Comparison of ENCODE assay signal across 24 cellular contexts in genomic region chr22:30344447-30345200, GRCh38. TPM values are rescaled to one million over a fixed set of nuclear protein-coding genes. Genes with fewer than 3 reads are reported as not detected.
DNase-seq lines count a peak whose midpoint lies in the region; ATAC-seq and TF ChIP-seq lines count a peak whose summit lies in the region.
"Had no signal": no experiment of that assay in that cellular context is flagged by ENCODE, and none has a peak within 500 bp of the region (broad histone marks: within the 10 kb centered on the region; RNA-seq: fewer than 3 reads in every experiment).

No MANE protein-coding gene starts in this region.

- H3K9me3 Mint-ChIP-seq in activated T-cell treated with anti-CD3 and anti-CD28 coated beads, Interleukin-2, amount 50 U/mL, for 4 hours: no peaks in the 10 kb centered on the region
- H3K9me3 Mint-ChIP-seq: activated B cell treated with CpG ODN at 0.5 μM for 24 hours had no signal

- peak; percentile 42 to 44 for ATAC-seq in activated T-cell treated with anti-CD3 and anti-CD28 coated beads, Interleukin-2, amount 50 U/mL, for 4 hours
- ATAC-seq in GM18870 (IDR thresholded peaks at IDR 0.05; ENCODE audit: unreplicated experiment) (no peak), foreskin keratinocyte (no peak)
- ATAC-seq: heart left ventricle, K562 had no signal

- H3K4me3 Mint-ChIP-seq in activated T-cell treated with anti-CD3 and anti-CD28 coated beads, Interleukin-2, amount 50 U/mL, for 4 hours: no peak overlapping the region
- H3K4me3 Mint-ChIP-seq: activated B cell treated with CpG ODN at 0.5 μM for 24 hours had no signal

- peaks cover 50% of the 10 kb centered on the region for H3K36me3 Mint-ChIP-seq in activated T-cell treated with anti-CD3 and anti-CD28 coated beads, Interleukin-2, amount 50 U/mL, for 4 hours (ENCODE audit: insufficient read depth)

- DNase-seq in activated T-cell treated with anti-CD3 and anti-CD28 coated beads for 48 hours (ENCODE audit: low read depth) (peak; percentile 47), NCI-H1694 treated with DMSO at 0.1 percent for 48 hours (lab: John Stamatoyannopoulos, UW) (no peak), foreskin keratinocyte (no peak)
- no peak for DNase-seq in activated T-cell treated with anti-CD3 and anti-CD28 coated beads, Interleukin-2, amount 50 U/mL, for 1 hour
- peak; percentile 71 for DNase-seq in Jurkat, Clone E6-1 (ENCODE audit: low read depth, low spot score)
- DNase-seq in activated T-cell treated with anti-CD3 and anti-CD28 coated beads, Interleukin-2, amount 50 U/mL, for 4 hours: no peak
- DNase-seq in stimulated activated CD4-positive, alpha-beta T cell treated with anti-CD3 and anti-CD28 coated beads, Interleukin-15, amount 100 ng/mL, for 48 hours (ENCODE audit: low read depth in 2 of 2): peak; percentile 28 to 41
- DNase-seq: activated B cell treated with CpG ODN at 0.5 μM for 24 hours; activated CD8-positive, alpha-beta memory T cell treated with anti-CD3 and anti-CD28 coated beads, Interleukin-2, amount 50 U/mL, for 4 hours; amniotic stem cell; C1 segment of cervical spinal cord; dermis blood vessel endothelial cell; heart left ventricle; MM.1S; NCI-H146; NCI-H2171; NCI-H526; RPMI8226; SK-N-SH had no signal

- no peaks in the 10 kb centered on the region for H3K27me3 Mint-ChIP-seq in activated T-cell treated with anti-CD3 and anti-CD28 coated beads, Interleukin-2, amount 50 U/mL, for 4 hours (ENCODE audit: low read depth)
- H3K27me3 Mint-ChIP-seq: activated B cell treated with CpG ODN at 0.5 μM for 24 hours, progenitor cell of endocrine pancreas had no signal

- peaks cover 42% of the 10 kb centered on the region for H3K4me1 Mint-ChIP-seq in activated T-cell treated with anti-CD3 and anti-CD28 coated beads, Interleukin-2, amount 50 U/mL, for 4 hours (ENCODE audit: low read depth)

- no peak overlapping the region for H3K4me3 ChIP-seq in Jurkat, Clone E6-1 (ENCODE audit: low read length)
- H3K4me3 ChIP-seq: cardiac muscle cell, heart left ventricle, K562, suprapubic skin had no signal

- H3K27ac ChIP-seq in foreskin keratinocyte: no peak overlapping the region
- H3K27ac ChIP-seq: cardiac muscle cell, heart left ventricle, suprapubic skin had no signal

- no peaks in the 10 kb centered on the region for H3K4me1 ChIP-seq in foreskin keratinocyte

- no peak for TF ChIP-seq CTCF in foreskin keratinocyte (conservative IDR thresholded peaks at IDR 0.05)

- H3K27me3 ChIP-seq in foreskin keratinocyte: no peaks in the 10 kb centered on the region
- H3K27me3 ChIP-seq: cardiac muscle cell, heart left ventricle, suprapubic skin had no signal

RNA-seq across cellular contexts. Expression of gene SF3A1, which starts 12.1 kb away (rescaled TPM):
- polyA plus RNA-seq in Jurkat, Clone E6-1 (2012; ENCODE audit: insufficient read depth, insufficient read length): 198 TPM
- total RNA-seq in activated T-cell treated with anti-CD3 and anti-CD28 coated beads, Interleukin-2, amount 50 U/mL, for 4 hours: 100 to 1,000 TPM; 315 to 335 (median 324) TPM
- total RNA-seq in foreskin keratinocyte: 81.3 and 82.2 TPM in 2 replicates
- polyA plus RNA-seq in foreskin keratinocyte: 36.0 and 42.1 TPM in 2 replicates

RNA-seq across cellular contexts. Expression of gene CCDC157, which starts 12.2 kb away (rescaled TPM):
- polyA plus RNA-seq in Jurkat, Clone E6-1 (2012; ENCODE audit: insufficient read depth, insufficient read length): 2.6 TPM
- total RNA-seq in activated T-cell treated with anti-CD3 and anti-CD28 coated beads, Interleukin-2, amount 50 U/mL, for 4 hours: 1 to 10 TPM; 2.3 to 3.0 (median 2.6) TPM
- 0.95 and 1.5 TPM in 2 replicates for total RNA-seq in foreskin keratinocyte
- 1.5 and 1.7 TPM in 2 replicates for polyA plus RNA-seq in foreskin keratinocyte

RNA-seq across cellular contexts. Expression of gene TBC1D10A, which starts 17.9 kb away (rescaled TPM):
- 24.0 TPM for polyA plus RNA-seq in Jurkat, Clone E6-1 (2012; ENCODE audit: insufficient read depth, insufficient read length)
- 10 to 100 TPM; 12.6 to 16.4 (median 14.0) TPM for total RNA-seq in activated T-cell treated with anti-CD3 and anti-CD28 coated beads, Interleukin-2, amount 50 U/mL, for 4 hours
- total RNA-seq in foreskin keratinocyte: 15.0 and 16.2 TPM in 2 replicates
- polyA plus RNA-seq in foreskin keratinocyte: 15.2 and 15.5 TPM in 2 replicates

RNA-seq across cellular contexts. Expression of gene RNF215, which starts 42.6 kb away (rescaled TPM):
- polyA plus RNA-seq in Jurkat, Clone E6-1 (2012; ENCODE audit: insufficient read depth, insufficient read length): 11.1 TPM
- total RNA-seq in activated T-cell treated with anti-CD3 and anti-CD28 coated beads, Interleukin-2, amount 50 U/mL, for 4 hours: 1 to 10 TPM; 3.9 to 5.1 (median 4.4) TPM
- total RNA-seq in foreskin keratinocyte: 9.2 and 12.0 TPM in 2 replicates
- polyA plus RNA-seq in foreskin keratinocyte: 8.2 and 9.4 TPM in 2 replicates

RNA-seq across cellular contexts. Expression of gene SEC14L2, which starts 52.2 kb away (rescaled TPM):
- 7.3 TPM for polyA plus RNA-seq in Jurkat, Clone E6-1 (2012; ENCODE audit: insufficient read depth, insufficient read length)
- 10 to 100 TPM; 10.4 to 13.2 (median 12.5) TPM for total RNA-seq in activated T-cell treated with anti-CD3 and anti-CD28 coated beads, Interleukin-2, amount 50 U/mL, for 4 hours
- total RNA-seq in foreskin keratinocyte: 31.7 and 43.0 TPM in 2 replicates
- polyA plus RNA-seq in foreskin keratinocyte: 28.3 and 35.2 TPM in 2 replicates

Comparison
In these comparisons a context has a peak if more than half of its experiments do, and no peak if none do; other contexts are left out.
1. DNase-seq: peak in activated T-cell treated with anti-CD3 and anti-CD28 coated beads for 48 hours (single experiment), Jurkat, Clone E6-1 (single experiment) and stimulated activated CD4-positive, alpha-beta T cell treated with anti-CD3 and anti-CD28 coated beads, Interleukin-15, amount 100 ng/mL, for 48 hours (2 of 2); none in activated T-cell treated with anti-CD3 and anti-CD28 coated beads, Interleukin-2, amount 50 U/mL, for 1 hour (single experiment), activated T-cell treated with anti-CD3 and anti-CD28 coated beads, Interleukin-2, amount 50 U/mL, for 4 hours (single experiment), NCI-H1694 treated with DMSO at 0.1 percent for 48 hours (single experiment) and foreskin keratinocyte (0 of 2).
2. ATAC-seq: peak in activated T-cell treated with anti-CD3 and anti-CD28 coated beads, Interleukin-2, amount 50 U/mL, for 4 hours (2 of 2); none in GM18870 (single experiment) and foreskin keratinocyte (single experiment).